In the genomic region with DNA sequence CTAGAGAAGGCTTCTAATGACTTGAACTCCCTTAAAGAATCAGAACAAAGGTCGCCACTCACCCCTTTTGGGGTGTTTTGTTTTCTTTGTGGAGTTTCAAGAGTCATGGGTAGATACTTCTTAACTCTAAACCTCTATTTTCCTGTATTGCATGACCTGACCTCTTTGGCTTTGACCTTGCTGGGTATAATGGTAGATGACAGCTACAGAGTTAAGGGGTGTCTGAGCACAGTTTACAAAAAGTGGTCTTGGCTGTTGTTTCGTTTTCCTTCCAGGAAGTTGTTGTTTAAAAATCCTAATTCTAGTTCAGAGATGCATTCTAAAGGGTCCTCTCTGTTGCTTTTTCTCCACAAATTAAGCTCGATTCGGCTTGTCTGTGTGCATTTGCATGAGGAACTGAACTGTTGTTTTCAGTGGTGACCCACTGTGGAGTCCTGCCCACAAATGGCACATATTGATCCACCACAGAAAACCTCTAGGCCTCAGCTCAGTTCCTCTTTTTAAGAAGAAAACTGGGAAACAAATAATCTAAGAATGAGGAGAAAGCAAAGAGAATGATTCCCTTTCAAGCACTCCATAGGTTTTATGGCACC, we compare ENCODE assay signal across 7 cellular contexts. TPM values are rescaled to one million over a fixed set of nuclear protein-coding genes. Genes with fewer than 3 reads are reported as not detected.
"Had no signal": no experiment of that assay in that cellular context is flagged by ENCODE, and none has a peak within 500 bp of the region (broad histone marks: within the 10 kb centered on the region; RNA-seq: fewer than 3 reads in every experiment).

No MANE protein-coding gene starts in this region.

RNA-seq across cellular contexts. Expression of a gene that starts 4.9 kb away (rescaled TPM):
- total RNA-seq: LHCN-M2, MCF 10A, PC-3, Peyer's patch, Right ventricle myocardium superior, SJSA1, T-cell had no signal

RNA-seq across cellular contexts. Expression of a gene that starts 9.1 kb away (rescaled TPM):
- total RNA-seq: LHCN-M2, MCF 10A, PC-3, Peyer's patch, Right ventricle myocardium superior, SJSA1, T-cell had no signal

RNA-seq across cellular contexts. Expression of a gene that starts 13.2 kb away (rescaled TPM):
- total RNA-seq: LHCN-M2, MCF 10A, PC-3, Peyer's patch, Right ventricle myocardium superior, SJSA1, T-cell had no signal

RNA-seq across cellular contexts. Expression of a gene that starts 16.3 kb away (rescaled TPM):
- total RNA-seq: LHCN-M2, MCF 10A, PC-3, Peyer's patch, Right ventricle myocardium superior, SJSA1, T-cell had no signal

RNA-seq across cellular contexts. Expression of a gene that starts 23.2 kb away (rescaled TPM):
- total RNA-seq: LHCN-M2, MCF 10A, PC-3, Peyer's patch, Right ventricle myocardium superior, SJSA1, T-cell had no signal
